ENCODE assay signal across 16 cellular contexts in the genomic region with DNA sequence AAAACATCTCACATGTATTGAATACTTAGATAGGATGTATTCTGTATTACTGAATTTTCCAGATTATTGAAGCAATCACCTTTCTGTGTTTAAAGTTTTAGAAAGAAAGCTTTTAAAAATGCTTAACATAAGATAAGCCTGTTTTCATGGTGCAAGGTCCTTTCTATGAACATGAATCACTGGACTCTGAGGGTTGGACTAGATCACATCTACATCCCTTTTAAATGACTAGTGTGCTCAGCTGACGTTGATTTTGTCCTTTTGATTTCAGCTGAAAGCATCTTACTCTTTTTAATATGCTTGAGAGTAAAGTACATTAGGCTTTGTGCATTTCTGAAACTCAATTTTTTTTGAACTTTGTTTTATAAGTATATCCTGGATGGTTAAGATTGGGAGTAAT. TPM values are rescaled to one million over a fixed set of nuclear protein-coding genes. Genes with fewer than 3 reads are reported as not detected.
DNase-seq lines count a peak whose midpoint lies in the region; ATAC-seq and TF ChIP-seq lines count a peak whose summit lies in the region.
"Had no signal": no experiment of that assay in that cellular context is flagged by ENCODE, and none has a peak within 500 bp of the region (broad histone marks: within the 10 kb centered on the region; RNA-seq: fewer than 3 reads in every experiment).

No MANE protein-coding gene starts in this region.

- H3K27me3 Mint-ChIP-seq in CD4-positive, alpha-beta memory T cell = no peaks in the 10 kb centered on the region
- H3K27me3 Mint-ChIP-seq in chondrocyte (ENCODE audit: low read depth) = no peaks in the 10 kb centered on the region
- no peaks in the 10 kb centered on the region for H3K27me3 Mint-ChIP-seq in naive thymus-derived CD4-positive, alpha-beta T cell
- H3K27me3 Mint-ChIP-seq: IgD-negative memory B cell; naive B cell; stimulated activated naive B cell treated with anti-CD40 and anti-IgM and Interleukin-4, amounts not matched to agents 10 μg/mL and 1 μg/mL and 100 μg/mL, for 72 hours had no signal

- H3K36me3 ChIP-seq in CD4-positive, alpha-beta memory T cell (ENCODE audit: insufficient read depth, low read length) = peaks cover under 1% of the 10 kb centered on the region
- H3K36me3 ChIP-seq in GM23248 (ENCODE audit: low read depth) = peaks cover 5% of the 10 kb centered on the region
- peaks cover 0 to 4% (median 4%) of the 10 kb centered on the region in 3 experiments for H3K36me3 ChIP-seq in naive thymus-derived CD4-positive, alpha-beta T cell (ENCODE audit: control insufficient read depth in 2 of 3, insufficient read depth in 3 of 3, low read length in 3 of 3)
- H3K36me3 ChIP-seq in H7 (replicated peaks; ENCODE audit: control insufficient read depth, insufficient read depth, low read length) = no peaks in the 10 kb centered on the region; the same call in none of the 2 replicates

- no peaks in the 10 kb centered on the region for H3K9me2 ChIP-seq in GM23248 (ENCODE audit: insufficient read depth)
- H3K9me2 ChIP-seq: SK-N-SH had no signal

- no peak for DNase-seq in CD4-positive, alpha-beta memory T cell
- DNase-seq in GM23248 = peak; percentile 87
- DNase-seq in chondrocyte (ENCODE audit: low spot score) = no peak
- no peak for DNase-seq in naive thymus-derived CD4-positive, alpha-beta T cell
- no peak for DNase-seq in hepatic stellate cell (ENCODE audit: low spot score)
- no peak for DNase-seq in H7
- DNase-seq: activated CD8-positive, alpha-beta memory T cell treated with anti-CD3 and anti-CD28 coated beads, Interleukin-2, amount 50 U/mL, for 48 hours; DMS 273 treated with DMSO at 0.1 percent for 48 hours; head of caudate nucleus; naive B cell; NCI-H1930; SK-N-SH; stimulated activated naive B cell treated with anti-CD40 and anti-IgM and Interleukin-4, amounts not matched to agents 10 μg/mL and 1 μg/mL and 100 μg/mL, for 72 hours had no signal

- peaks cover 44% of the 10 kb centered on the region for H3F3A ChIP-seq in GM23248 (ENCODE audit: insufficient read depth)

- H2AFZ ChIP-seq in GM23248 = no peak overlapping the region

- H3K9ac ChIP-seq in GM23248 = no peak overlapping the region
- H3K9ac ChIP-seq: SK-N-SH had no signal

- H3K27me3 ChIP-seq in CD4-positive, alpha-beta memory T cell (ENCODE audit: insufficient read depth, low read length) = no peaks in the 10 kb centered on the region
- H3K27me3 ChIP-seq in GM23248 (replicated peaks; ENCODE audit: insufficient read depth) (no peaks in the 10 kb centered on the region), H7 (ENCODE audit: control insufficient read depth, insufficient read depth, low read length) (no peaks in the 10 kb centered on the region)
- no peaks in the 10 kb centered on the region for H3K27me3 ChIP-seq in naive thymus-derived CD4-positive, alpha-beta T cell (ENCODE audit: control insufficient read depth in 2 of 2, insufficient read depth in 2 of 2, low read length in 2 of 2)

- no peaks in the 10 kb centered on the region for H3K9me3 Mint-ChIP-seq in CD4-positive, alpha-beta memory T cell
- no peaks in the 10 kb centered on the region for H3K9me3 Mint-ChIP-seq in chondrocyte (ENCODE audit: low read depth)
- H3K9me3 Mint-ChIP-seq in naive thymus-derived CD4-positive, alpha-beta T cell = no peaks in the 10 kb centered on the region
- H3K9me3 Mint-ChIP-seq: activated naive CD4-positive, alpha-beta T cell treated with anti-CD3 and anti-CD28 coated beads, Interleukin-2, amount 50 U/mL, for 72 hours; IgD-negative memory B cell; naive B cell; stimulated activated naive B cell treated with anti-CD40 and anti-IgM and Interleukin-4, amounts not matched to agents 10 μg/mL and 1 μg/mL and 100 μg/mL, for 72 hours had no signal

- H3K4me3 ChIP-seq in CD4-positive, alpha-beta memory T cell (ENCODE audit: low read length in 2 of 2) = no peak overlapping the region
- H3K4me3 ChIP-seq in GM23248 (no peak overlapping the region), H7 (ENCODE audit: insufficient read depth, low read depth, low read length) (no peak overlapping the region)
- no peak overlapping the region for H3K4me3 ChIP-seq in naive thymus-derived CD4-positive, alpha-beta T cell (ENCODE audit: low read length)

- H3K4me2 ChIP-seq in GM23248 (ENCODE audit: unreplicated experiment) = peak overlapping the region; percentile 31
- H3K4me2 ChIP-seq: SK-N-SH had no signal

- H4K20me1 ChIP-seq in GM23248 (ENCODE audit: insufficient read depth) = no peaks in the 10 kb centered on the region

- H3K4me3 Mint-ChIP-seq in CD4-positive, alpha-beta memory T cell = peak overlapping the region in 2 of 8 donors; percentile 18 to 22
- no peak overlapping the region for H3K4me3 Mint-ChIP-seq in chondrocyte (ENCODE audit: unreplicated experiment)
- H3K4me3 Mint-ChIP-seq in naive thymus-derived CD4-positive, alpha-beta T cell = peak overlapping the region in 6 of 10 donors; percentile 11 to 61 (median 44)
- H3K4me3 Mint-ChIP-seq: IgD-negative memory B cell; naive B cell; stimulated activated naive B cell treated with anti-CD40 and anti-IgM and Interleukin-4, amounts not matched to agents 10 μg/mL and 1 μg/mL and 100 μg/mL, for 72 hours had no signal

- H3K27ac Mint-ChIP-seq in CD4-positive, alpha-beta memory T cell = peak overlapping the region in 6 of 7 donors; percentile 9 to 75 (median 50)
- peak overlapping the region; percentile 22 for H3K27ac Mint-ChIP-seq in chondrocyte (ENCODE audit: unreplicated experiment)
- H3K27ac Mint-ChIP-seq in naive thymus-derived CD4-positive, alpha-beta T cell = peak overlapping the region in 4 of 9 donors; percentile 6 to 80 (median 47)
- H3K27ac Mint-ChIP-seq: stimulated activated naive B cell treated with anti-CD40 and anti-IgM and Interleukin-4, amounts not matched to agents 10 μg/mL and 1 μg/mL and 100 μg/mL, for 72 hours had no signal

- H3K27ac ChIP-seq in CD4-positive, alpha-beta memory T cell (ENCODE audit: low read depth, low read length) = no peak overlapping the region
- peak overlapping the region; percentile 52 for H3K27ac ChIP-seq in GM23248
- no peak overlapping the region for H3K27ac ChIP-seq in naive thymus-derived CD4-positive, alpha-beta T cell (ENCODE audit: low read depth, low read length)

- H3K4me1 Mint-ChIP-seq in CD4-positive, alpha-beta memory T cell = peaks cover 54 to 88% (median 71%) of the 10 kb centered on the region in 4 donors
- peaks cover 66% of the 10 kb centered on the region for H3K4me1 Mint-ChIP-seq in chondrocyte (ENCODE audit: low read depth)
- H3K4me1 Mint-ChIP-seq in naive thymus-derived CD4-positive, alpha-beta T cell = peaks cover 46 to 88% (median 76%) of the 10 kb centered on the region in 7 donors

- peaks cover 12 to 37% of the 10 kb centered on the region in 2 donors for H3K36me3 Mint-ChIP-seq in CD4-positive, alpha-beta memory T cell
- H3K36me3 Mint-ChIP-seq in chondrocyte (ENCODE audit: low read depth) = peaks cover 6% of the 10 kb centered on the region
- H3K36me3 Mint-ChIP-seq in naive thymus-derived CD4-positive, alpha-beta T cell = peaks cover under 1 to 18% (median 9%) of the 10 kb centered on the region in 5 donors

- WGBS in GM23248 (ENCODE audit: low coverage in 1 of 2, low lambda C conversion rate in 2 of 2, missing lambda C conversion rate in 2 of 2), 2 experiments = 23 to 27% methylated on average over 1 of the region's 1 CpG

- intact Hi-C loops in CD4-positive, alpha-beta memory T cell (cut with micrococcal nuclease) = no loop called here
- intact Hi-C loops in naive thymus-derived CD4-positive, alpha-beta T cell (cut with micrococcal nuclease) = no loop called here

- peaks cover 79% of the 10 kb centered on the region for H3K4me1 ChIP-seq in CD4-positive, alpha-beta memory T cell (ENCODE audit: insufficient read depth, low read length)
- H3K4me1 ChIP-seq in GM23248 (ENCODE audit: insufficient read depth) = peaks cover 62% of the 10 kb centered on the region
- H3K4me1 ChIP-seq in naive thymus-derived CD4-positive, alpha-beta T cell (ENCODE audit: control insufficient read depth in 2 of 2, insufficient read depth in 2 of 2, low read length in 2 of 2) = peaks cover 25 to 42% of the 10 kb centered on the region in 2 donors

- peaks cover 92% of the 10 kb centered on the region for H3K79me2 ChIP-seq in GM23248 (ENCODE audit: insufficient read depth)

- no peaks in the 10 kb centered on the region for H3K9me3 ChIP-seq in CD4-positive, alpha-beta memory T cell (ENCODE audit: control insufficient read depth in 1 of 2, low read length in 2 of 2)
- H3K9me3 ChIP-seq in GM23248 (ENCODE audit: low read depth) = no peaks in the 10 kb centered on the region
- no peaks in the 10 kb centered on the region for H3K9me3 ChIP-seq in naive thymus-derived CD4-positive, alpha-beta T cell (ENCODE audit: control insufficient read depth in 2 of 3, low read length in 3 of 3)
- H3K9me3 ChIP-seq: SK-N-SH had no signal

- CTCF ChIA-PET in CD4-positive, alpha-beta memory T cell (lab: Charles Lee; ENCODE audit: partially characterized antibody) = no interaction called here
- CTCF ChIA-PET in naive thymus-derived CD4-positive, alpha-beta T cell (lab: Charles Lee) = no interaction called here

- ATAC-seq in naive thymus-derived CD4-positive, alpha-beta T cell = no peak
- ATAC-seq in HG02759 (IDR thresholded peaks at IDR 0.05; ENCODE audit: unreplicated experiment) = no peak
- ATAC-seq: activated naive CD4-positive, alpha-beta T cell treated with anti-CD3 and anti-CD28 coated beads, Interleukin-2, amount 50 U/mL, for 72 hours; stimulated activated naive B cell treated with anti-CD40 and anti-IgM and Interleukin-4, amounts not matched to agents 10 μg/mL and 1 μg/mL and 100 μg/mL, for 72 hours had no signal

- in situ Hi-C loops in GM23248 (cut with MboI) = no loop called here

- no peak for TF ChIP-seq CTCF in chondrocyte (IDR thresholded peaks at IDR 0.05)

- POLR2A ChIA-PET in CD4-positive, alpha-beta memory T cell (lab: Charles Lee; ENCODE audit: partially characterized antibody) = interaction anchor here (1.5 kb wide), 1 partner anchor 11 kb away, joined by 6 read pairs; no protein-coding TSS in a partner anchor
- POLR2A ChIA-PET in naive thymus-derived CD4-positive, alpha-beta T cell (lab: Charles Lee) = no interaction called here

RNA-seq across cellular contexts. Expression of gene MIER1, which starts 16.2 kb away (rescaled TPM):
- total RNA-seq in CD4-positive, alpha-beta memory T cell = 10 to 100 TPM; 77.0 to 81.3 TPM
- polyA plus RNA-seq in CD4-positive, alpha-beta memory T cell = 10 to 100 TPM; 25.5 to 41.3 TPM
- 34.8 and 38.1 TPM in 2 replicates for total RNA-seq in GM23248 (2014; rRNA removed; shearing (Covaris generic))
- 36.8 and 37.8 TPM in 2 replicates for polyA plus RNA-seq in GM23248 (2016; fragmentation: Nextera tagmentation; extraction: Ambion mirVana)
- 39.3 to 41.1 TPM (median 40.1 TPM) in 3 replicates for total RNA-seq in chondrocyte
- total RNA-seq in naive thymus-derived CD4-positive, alpha-beta T cell = 10 to 100 TPM; 51.5 to 73.6 (median 70.9) TPM
- polyA plus RNA-seq in naive thymus-derived CD4-positive, alpha-beta T cell = 10 to 100 TPM; 35.8 to 48.2 TPM
- 31.7 and 44.8 TPM in 2 replicates for total RNA-seq in H7 (2014; rRNA removed; shearing (Covaris generic))

RNA-seq across cellular contexts. Expression of gene DNAI4, which starts 16.3 kb away (rescaled TPM):
- 10 to 100 TPM in 1 of 2 experiments, 1 to 10 TPM in 1; 7.9 to 11.4 TPM for total RNA-seq in CD4-positive, alpha-beta memory T cell
- polyA plus RNA-seq in CD4-positive, alpha-beta memory T cell = 1 to 10 TPM; 1.3 to 2.1 TPM
- 7.3 and 9.9 TPM in 2 replicates for total RNA-seq in GM23248 (2014; rRNA removed; shearing (Covaris generic))
- 3.2 and 4.2 TPM in 2 replicates for polyA plus RNA-seq in GM23248 (2016; fragmentation: Nextera tagmentation; extraction: Ambion mirVana)
- 5.8 to 13.0 TPM (median 9.6 TPM) in 3 replicates for total RNA-seq in chondrocyte
- 10 to 100 TPM in 1 of 5 experiments, 1 to 10 TPM in 4; 1.3 to 10.7 (median 9.7) TPM for total RNA-seq in naive thymus-derived CD4-positive, alpha-beta T cell
- 1 to 10 TPM; 2.2 to 2.3 TPM for polyA plus RNA-seq in naive thymus-derived CD4-positive, alpha-beta T cell
- total RNA-seq in H7 (2014; rRNA removed; shearing (Covaris generic)) = 1.6 and 3.8 TPM in 2 replicates
